Comparison of ENCODE assay signal across 20 cellular contexts in genomic region chr2:33532966-33533365, GRCh38. TPM values are rescaled to one million over a fixed set of nuclear protein-coding genes. Genes with fewer than 3 reads are reported as not detected.
DNase-seq lines count a peak whose midpoint lies in the region; ATAC-seq and TF ChIP-seq lines count a peak whose summit lies in the region.
"Had no signal": no experiment of that assay in that cellular context is flagged by ENCODE, and none has a peak within 500 bp of the region (broad histone marks: within the 10 kb centered on the region; RNA-seq: fewer than 3 reads in every experiment).

No MANE protein-coding gene starts in this region.

- peaks cover 7% of the 10 kb centered on the region for H3K36me3 Mint-ChIP-seq in nephron progenitor cell (ENCODE audit: low read depth)
- H3K36me3 Mint-ChIP-seq in naive thymus-derived CD8-positive, alpha-beta T cell: peaks cover 0 to 8% (median 0%) of the 10 kb centered on the region in 3 donors

- peaks cover 0 to 35% (median 17%) of the 10 kb centered on the region in 12 donors for H3K4me1 ChIP-seq in heart left ventricle
- H3K4me1 ChIP-seq: Peyer's patch had no signal

- H3K27me3 Mint-ChIP-seq in nephron progenitor cell (ENCODE audit: low read depth, poor library complexity): peaks cover 4% of the 10 kb centered on the region
- no peaks in the 10 kb centered on the region for H3K27me3 Mint-ChIP-seq in naive thymus-derived CD8-positive, alpha-beta T cell

- WGBS in heart left ventricle, 4 donors: 49 to 66% (median 59%) methylated on average over 2 of the region's 2 CpGs

- H3K9me3 Mint-ChIP-seq in nephron progenitor cell: peaks cover 11% of the 10 kb centered on the region
- H3K9me3 Mint-ChIP-seq in naive thymus-derived CD8-positive, alpha-beta T cell: no peaks in the 10 kb centered on the region

- DNase-seq in Right ventricle myocardium inferior (ENCODE audit: missing footprints) (no peak), cardiac septum (ENCODE audit: low spot score) (no peak), heart left ventricle (no peak), nephron progenitor cell (no peak), NCI-H2029 treated with DMSO at 0.1 percent for 48 hours (lab: John Stamatoyannopoulos, UW) (no peak), germinal center (ENCODE audit: low spot score) (no peak)
- DNase-seq in naive thymus-derived CD8-positive, alpha-beta T cell: no peak
- DNase-seq: C1 segment of cervical spinal cord, GF-D8, Kasumi-1, MM.1S, NCI-H1092 treated with DMSO at 0.1 percent for 48 hours, NCI-H2107, NCI-H2227 treated with DMSO at 0.1 percent for 48 hours, NCI-H524, Peyer's patch, SHP77 treated with DMSO at 0.1 percent for 48 hours had no signal

- peak overlapping the region in 9 of 12 donors; percentile 7 to 75 (median 25) for H3K27ac ChIP-seq in heart left ventricle
- H3K27ac ChIP-seq: Peyer's patch had no signal

- H3K27ac Mint-ChIP-seq in nephron progenitor cell: peak overlapping the region; percentile 75
- no peak overlapping the region for H3K27ac Mint-ChIP-seq in naive thymus-derived CD8-positive, alpha-beta T cell

- intact Hi-C loops in Right ventricle myocardium inferior (cut with DNase I) (loop anchor here (5.0 kb wide), 2 partner anchors 56 to 76 kb away; partner anchors contain the start of gene RASGRP3), cardiac septum (cut with DNase I) (no loop called here), heart left ventricle (cut with DNase I) (loop anchor here in 3 of 10 donors (5.0 to 10.0 kb wide), 2 partner anchors 56 to 58 kb away; partner anchors contain the start of gene RASGRP3 (in 3 of the 3))

- H3K4me3 ChIP-seq in heart left ventricle: no peak overlapping the region
- H3K4me3 ChIP-seq: Peyer's patch had no signal

- peaks cover 0 to 76% (median 23%) of the 10 kb centered on the region in 9 donors for H3K36me3 ChIP-seq in heart left ventricle
- H3K36me3 ChIP-seq: Peyer's patch had no signal

- H3K4me3 Mint-ChIP-seq in nephron progenitor cell: no peak overlapping the region
- no peak overlapping the region for H3K4me3 Mint-ChIP-seq in naive thymus-derived CD8-positive, alpha-beta T cell

- H3K4me1 Mint-ChIP-seq in nephron progenitor cell: peaks cover 16% of the 10 kb centered on the region
- H3K4me1 Mint-ChIP-seq in naive thymus-derived CD8-positive, alpha-beta T cell: peaks cover 0 to 36% (median 0%) of the 10 kb centered on the region in 4 donors

- TF ChIP-seq CTCF in heart left ventricle (IDR thresholded peaks at IDR 0.05) (no peak), nephron progenitor cell (IDR thresholded peaks at IDR 0.05) (no peak)

- TF ChIP-seq POLR2A in heart left ventricle (IDR thresholded peaks at IDR 0.05): no peak

- no peaks in the 10 kb centered on the region for H3K27me3 ChIP-seq in heart left ventricle
- H3K27me3 ChIP-seq: Peyer's patch had no signal

- POLR2A ChIA-PET in naive thymus-derived CD8-positive, alpha-beta T cell (lab: Charles Lee): no interaction called here

- peak; percentile 41 for ATAC-seq in Right ventricle myocardium inferior
- peak; percentile 38 to 64 (median 42) for ATAC-seq in heart left ventricle
- ATAC-seq in naive thymus-derived CD8-positive, alpha-beta T cell: no peak
- ATAC-seq in HG03045 (IDR thresholded peaks at IDR 0.05; ENCODE audit: unreplicated experiment): no peak
- ATAC-seq: HepG2 had no signal

- peaks cover 0 to 13% (median 0%) of the 10 kb centered on the region in 12 donors for H3K9me3 ChIP-seq in heart left ventricle
- H3K9me3 ChIP-seq: Peyer's patch had no signal

RNA-seq across cellular contexts. Expression of gene RASGRP3, which starts 56.5 kb away (rescaled TPM):
- 55.7 TPM for total RNA-seq in Right ventricle myocardium inferior
- total RNA-seq in cardiac septum: 49.4 TPM
- 10 to 100 TPM; 47.8 to 73.3 (median 62.2) TPM for total RNA-seq in heart left ventricle
- 10 to 100 TPM; 17.7 to 27.2 TPM for polyA plus RNA-seq in heart left ventricle
- total RNA-seq in naive thymus-derived CD8-positive, alpha-beta T cell: 1 to 10 TPM; 2.2 to 3.7 TPM
- polyA plus RNA-seq in naive thymus-derived CD8-positive, alpha-beta T cell: 1 to 10 TPM in 2 of 3 donors, under 1 TPM in 1; 0.68 to 3.6 (median 1.1) TPM
- total RNA-seq: H1, HepG2 had no signal

Comparison
In these comparisons a context has a peak if more than half of its experiments do, and no peak if none do; other contexts are left out.
1. ATAC-seq: peak in Right ventricle myocardium inferior (single experiment) and heart left ventricle (4 of 4); none in naive thymus-derived CD8-positive, alpha-beta T cell (0 of 2) and HG03045 (single experiment).
2. RNA of gene RASGRP3, which starts 56.5 kb away (total RNA-seq): 47.8 to 73.3 TPM in heart left ventricle, 55.7 TPM in Right ventricle myocardium inferior (single experiment) and 49.4 TPM in cardiac septum (single experiment); 2.2 to 3.7 TPM in naive thymus-derived CD8-positive, alpha-beta T cell; every median in the first group is over 10 times any median in the second.